15 cellular contexts compared by ENCODE assay signal in genomic region chr15:79003896-79004295, GRCh38. TPM values are rescaled to one million over a fixed set of nuclear protein-coding genes. Genes with fewer than 3 reads are reported as not detected.
DNase-seq lines count a peak whose midpoint lies in the region; ATAC-seq, FAIRE-seq and TF ChIP-seq lines count a peak whose summit lies in the region.
"Had no signal": no experiment of that assay in that cellular context is flagged by ENCODE, and none has a peak within 500 bp of the region (broad histone marks: within the 10 kb centered on the region; RNA-seq: fewer than 3 reads in every experiment).

No MANE protein-coding gene starts in this region.

- H3K27ac ChIP-seq in Karpas-422 (ENCODE audit: low read length) (peak overlapping the region; percentile 79), endothelial cell of umbilical vein (ENCODE audit: insufficient read depth, low read depth, low read length) (no peak overlapping the region)
- H3K27ac ChIP-seq: SK-N-MC had no signal

- FAIRE-seq in endothelial cell of umbilical vein (lab: Jason Lieb, UNC) = no peak

- H3K27me3 ChIP-seq in Karpas-422 (ENCODE audit: low read length) (no peaks in the 10 kb centered on the region), endothelial cell of umbilical vein (ENCODE audit: control insufficient read depth in 2 of 2, insufficient read depth in 2 of 2, low read length in 2 of 2) (no peaks in the 10 kb centered on the region)

- dilution Hi-C loops in endothelial cell of umbilical vein (cut with MboI; ENCODE audit: extremely low pct_ligation_motif_present, low sequenced_read_pairs) = no loop called here

- peak overlapping the region; percentile 66 for H3K4me2 ChIP-seq in Karpas-422 (ENCODE audit: low read depth, low read length, poor library complexity, severe bottlenecking)
- H3K4me2 ChIP-seq in endothelial cell of umbilical vein (ENCODE audit: insufficient read depth, low read length) = no peak overlapping the region

- TF ChIP-seq POLR2A in endothelial cell of umbilical vein (IDR thresholded peaks at IDR 0.05; ENCODE audit: low read depth, low read length) = no peak

- H3K36me3 ChIP-seq in Karpas-422 (ENCODE audit: insufficient read depth, low read length) (no peaks in the 10 kb centered on the region), endothelial cell of umbilical vein (ENCODE audit: control insufficient read depth in 2 of 2, extremely low read depth in 1 of 2, insufficient read depth in 2 of 2, low read length in 2 of 2) (no peaks in the 10 kb centered on the region)

- H3K4me3 Mint-ChIP-seq in activated CD4-positive, alpha-beta T cell treated with anti-CD3 and anti-CD28 coated beads, Interleukin-2, amount 10 ng/mL, durations not matched to agents 7 days and 5 days = no peak overlapping the region
- peak overlapping the region; percentile 56 for H3K4me3 Mint-ChIP-seq in stimulated activated memory B cell treated with anti-CD40 and anti-IgM and Interleukin-4, amounts not matched to agents 10 μg/mL and 1 μg/mL and 100 μg/mL, for 72 hours
- H3K4me3 Mint-ChIP-seq: effector memory CD8-positive, alpha-beta T cell; neural crest cell had no signal

- no peaks in the 10 kb centered on the region for H3K9me1 ChIP-seq in endothelial cell of umbilical vein (replicated peaks; ENCODE audit: control insufficient read depth, extremely low read depth, insufficient read depth, low read length)

- intact Hi-C loops in endothelial cell of umbilical vein (cut with micrococcal nuclease) = loop anchor here (1.0 kb wide), 1 partner anchor 12 kb away; no protein-coding TSS in a partner anchor

- peaks cover 33% of the 10 kb centered on the region for H3K4me1 ChIP-seq in Karpas-422 (ENCODE audit: low read length)
- peaks cover 12% of the 10 kb centered on the region for H3K4me1 ChIP-seq in endothelial cell of umbilical vein (ENCODE audit: control insufficient read depth, extremely low read depth, insufficient read depth, low read length)

- H3K4me3 ChIP-seq in Karpas-422 (ENCODE audit: low read length) (peak overlapping the region; percentile 69), endothelial cell of umbilical vein (replicated peaks in 1 of 3; ENCODE audit: insufficient read depth in 1 of 3, low read depth in 1 of 3, low read length in 3 of 3) (no peak overlapping the region)
- H3K4me3 ChIP-seq: lung, SK-N-MC had no signal

- peaks cover 1% of the 10 kb centered on the region for H3K27me3 Mint-ChIP-seq in activated CD4-positive, alpha-beta T cell treated with anti-CD3 and anti-CD28 coated beads, Interleukin-2, amount 10 ng/mL, durations not matched to agents 7 days and 5 days
- H3K27me3 Mint-ChIP-seq in stimulated activated memory B cell treated with anti-CD40 and anti-IgM and Interleukin-4, amounts not matched to agents 10 μg/mL and 1 μg/mL and 100 μg/mL, for 72 hours = no peaks in the 10 kb centered on the region

- CTCF ChIA-PET in activated CD4-positive, alpha-beta T cell treated with anti-CD3 and anti-CD28 coated beads, Interleukin-2, amount 10 ng/mL, durations not matched to agents 7 days and 5 days (lab: Charles Lee) = interaction anchor here (1.3 kb wide), 1 partner anchor 25 kb away, joined by 3 read pairs; no protein-coding TSS in a partner anchor
- CTCF ChIA-PET in endothelial cell of umbilical vein (lab: Charles Lee) = interaction anchor here (0.9 to 3.9 kb wide), 5 partner anchors 24 to 181 kb away, joined by 3 to 53 read pairs (median 5); no protein-coding TSS in a partner anchor

- no peaks in the 10 kb centered on the region for H3K36me3 Mint-ChIP-seq in activated CD4-positive, alpha-beta T cell treated with anti-CD3 and anti-CD28 coated beads, Interleukin-2, amount 10 ng/mL, durations not matched to agents 7 days and 5 days (ENCODE audit: low read depth)
- peaks cover 19% of the 10 kb centered on the region for H3K36me3 Mint-ChIP-seq in stimulated activated memory B cell treated with anti-CD40 and anti-IgM and Interleukin-4, amounts not matched to agents 10 μg/mL and 1 μg/mL and 100 μg/mL, for 72 hours

- ATAC-seq in stimulated activated memory B cell treated with anti-CD40 and anti-IgM and Interleukin-4, amounts not matched to agents 10 μg/mL and 1 μg/mL and 100 μg/mL, for 72 hours = no peak

- peaks cover 14% of the 10 kb centered on the region for H3K4me1 Mint-ChIP-seq in activated CD4-positive, alpha-beta T cell treated with anti-CD3 and anti-CD28 coated beads, Interleukin-2, amount 10 ng/mL, durations not matched to agents 7 days and 5 days
- peaks cover 64% of the 10 kb centered on the region for H3K4me1 Mint-ChIP-seq in stimulated activated memory B cell treated with anti-CD40 and anti-IgM and Interleukin-4, amounts not matched to agents 10 μg/mL and 1 μg/mL and 100 μg/mL, for 72 hours

- POLR2A ChIA-PET in activated CD4-positive, alpha-beta T cell treated with anti-CD3 and anti-CD28 coated beads, Interleukin-2, amount 10 ng/mL, durations not matched to agents 7 days and 5 days (lab: Charles Lee) = no interaction called here
- POLR2A ChIA-PET in endothelial cell of umbilical vein (lab: Charles Lee) = interaction anchor here (0.5 to 0.6 kb wide), 2 partner anchors 130 to 1987 kb away, joined by 3 read pairs; no protein-coding TSS in a partner anchor

- H3K79me2 ChIP-seq in Karpas-422 (ENCODE audit: low read length) (peaks cover 10% of the 10 kb centered on the region; the same call in 1 of the 2 replicates), endothelial cell of umbilical vein (ENCODE audit: control insufficient read depth, insufficient read depth, low read length) (no peaks in the 10 kb centered on the region)

- H4K20me1 ChIP-seq in Karpas-422 (ENCODE audit: insufficient read depth, low read depth, low read length) (no peaks in the 10 kb centered on the region), endothelial cell of umbilical vein (replicated peaks; ENCODE audit: control insufficient read depth, extremely low read depth, insufficient read depth, low read length) (no peaks in the 10 kb centered on the region)

- peak overlapping the region; percentile 19 for H3K27ac Mint-ChIP-seq in activated CD4-positive, alpha-beta T cell treated with anti-CD3 and anti-CD28 coated beads, Interleukin-2, amount 10 ng/mL, durations not matched to agents 7 days and 5 days
- peak overlapping the region; percentile 90 for H3K27ac Mint-ChIP-seq in stimulated activated memory B cell treated with anti-CD40 and anti-IgM and Interleukin-4, amounts not matched to agents 10 μg/mL and 1 μg/mL and 100 μg/mL, for 72 hours
- H3K27ac Mint-ChIP-seq: effector memory CD8-positive, alpha-beta T cell had no signal

- H3K9ac ChIP-seq in Karpas-422 (ENCODE audit: low read length) = peak overlapping the region; percentile 77
- no peak overlapping the region for H3K9ac ChIP-seq in endothelial cell of umbilical vein (replicated peaks; ENCODE audit: extremely low read depth, insufficient read depth, low read length)

- BruUV-seq in endothelial cell of umbilical vein (replicated peaks; lab: Mats Ljungman, UMichigan) = no TSS peak

- no peak for DNase-seq in activated CD4-positive, alpha-beta T cell treated with anti-CD3 and anti-CD28 coated beads, Interleukin-2, amount 10 ng/mL, durations not matched to agents 7 days and 5 days
- no peak for DNase-seq in activated CD4-positive, alpha-beta T cell treated with anti-CD3 and anti-CD28 coated beads, Interleukin-2, amount 50 U/mL, for 1 hour
- DNase-seq in Karpas-422 (no peak), endothelial cell of umbilical vein (ENCODE audit: low read depth, low spot score) (no peak), NCI-H1694 (lab: John Stamatoyannopoulos, UW) (no peak), AG08396 (ENCODE audit: low spot score) (no peak), DMS53 treated with DMSO at 0.1 percent for 48 hours (lab: John Stamatoyannopoulos, UW; ENCODE audit: unreplicated experiment) (no peak)
- DNase-seq: activated naive CD4-positive, alpha-beta T cell treated with anti-CD3 and anti-CD28 coated beads, Interleukin-2, amount 50 U/mL, for 16 hours; effector memory CD8-positive, alpha-beta T cell; NCI-H1092; stimulated activated CD4-positive, alpha-beta T cell treated with anti-CD3 and anti-CD28 coated beads, Interleukin-4, amount 100 ng/mL, for 24 hours had no signal

- H2AFZ ChIP-seq in Karpas-422 (ENCODE audit: low read length) (peak overlapping the region; percentile 83; the same call in 1 of the 2 replicates), endothelial cell of umbilical vein (ENCODE audit: low read depth, low read length) (peak overlapping the region; percentile 10)

- no peak for TF ChIP-seq CTCF in endothelial cell of umbilical vein (IDR thresholded peaks at IDR 0.05; ENCODE audit: extremely low read depth in 1 of 2, insufficient read depth in 1 of 2, low read depth in 1 of 2, low read length in 2 of 2)

- no peaks in the 10 kb centered on the region for H3K9me3 Mint-ChIP-seq in activated CD4-positive, alpha-beta T cell treated with anti-CD3 and anti-CD28 coated beads, Interleukin-2, amount 10 ng/mL, durations not matched to agents 7 days and 5 days
- H3K9me3 Mint-ChIP-seq in stimulated activated memory B cell treated with anti-CD40 and anti-IgM and Interleukin-4, amounts not matched to agents 10 μg/mL and 1 μg/mL and 100 μg/mL, for 72 hours = no peaks in the 10 kb centered on the region
- H3K9me3 Mint-ChIP-seq: effector memory CD8-positive, alpha-beta T cell; neural crest cell had no signal

- H3K9me3 ChIP-seq in Karpas-422 (ENCODE audit: low read length) = no peaks in the 10 kb centered on the region
- H3K9me3 ChIP-seq in endothelial cell of umbilical vein (replicated peaks; ENCODE audit: control insufficient read depth, insufficient read depth, low read length) = no peaks in the 10 kb centered on the region

- no peaks in the 10 kb centered on the region for H3K9me2 ChIP-seq in Karpas-422 (replicated peaks; ENCODE audit: insufficient read depth, low read length)

TF ChIP-seq in endothelial cell of umbilical vein, 7 proteins besides CTCF, POLR2A, EP300 and RAD21 (continues in another document):
- TF ChIP-seq EZH2 (IDR thresholded peaks at IDR 0.05; ENCODE audit: borderline replicate concordance, low read depth, low read length, severe bottlenecking) = no peak
- no peak for TF ChIP-seq JUN (IDR thresholded peaks at IDR 0.05; ENCODE audit: borderline replicate concordance, insufficient read depth, insufficient read length, low read depth)

RNA-seq across cellular contexts. Expression of gene CTSH, which starts 59.0 kb away (rescaled TPM):
- total RNA-seq in activated CD4-positive, alpha-beta T cell treated with anti-CD3 and anti-CD28 coated beads, Interleukin-2, amount 10 ng/mL, durations not matched to agents 7 days and 5 days = 10 to 100 TPM; 46.7 to 54.8 TPM
- 61.0 and 76.4 TPM in 2 replicates for total RNA-seq in Karpas-422 (2014; rRNA removed; shearing (Covaris generic); ENCODE audit: low replicate concordance)
- total RNA-seq in endothelial cell of umbilical vein = 1.8 and 7.0 TPM in 2 replicates
- polyA plus RNA-seq in endothelial cell of umbilical vein = 7.4 and 9.0 TPM in 2 replicates
- 8.3 and 9.6 TPM in 2 replicates for polyA plus RNA-seq in endothelial cell of umbilical vein (2011; cell fraction: cytosol; rRNA removed)
- polyA plus RNA-seq in endothelial cell of umbilical vein (2011; cell fraction: nucleus; rRNA removed) = 6.2 and 9.4 TPM in 2 replicates
- polyA plus RNA-seq in endothelial cell of umbilical vein (2012) = 19.7 and 31.0 TPM in 2 replicates
- polyA minus RNA-seq in endothelial cell of umbilical vein = 10.0 and 13.9 TPM in 2 replicates
- not detected for polyA minus RNA-seq in endothelial cell of umbilical vein (2011; cell fraction: cytosol; rRNA and poly(A)+ RNA removed)
- 2.4 and 2.6 TPM in 2 replicates for polyA minus RNA-seq in endothelial cell of umbilical vein (2011; cell fraction: nucleus; rRNA and poly(A)+ RNA removed)
